In the genomic region with DNA sequence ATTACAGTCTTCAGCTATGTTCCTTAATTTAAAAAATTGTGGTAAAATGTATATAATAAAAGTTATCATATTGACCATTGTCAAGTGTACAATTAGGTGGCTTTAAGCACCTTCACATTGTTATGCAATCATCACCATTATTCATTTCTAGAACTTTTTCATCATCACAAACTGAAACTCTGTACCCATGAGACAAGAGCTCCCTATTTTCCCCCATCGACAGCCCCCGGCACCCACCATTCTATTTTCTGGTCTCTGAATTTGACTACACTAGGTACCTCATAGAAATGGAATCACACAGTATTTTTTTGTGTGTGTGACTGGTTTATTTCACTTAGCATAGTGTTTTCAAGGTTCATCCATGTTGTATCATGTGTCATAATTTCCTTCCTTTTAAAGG, we compare ENCODE assay signal across 24 cellular contexts.
"Had no signal": no experiment of that assay in that cellular context is flagged by ENCODE, and none has a peak within 500 bp of the region (broad histone marks: within the 10 kb centered on the region; RNA-seq: fewer than 3 reads in every experiment).

No MANE protein-coding gene starts in this region.

- ATAC-seq: activated naive CD8-positive, alpha-beta T cell treated with anti-CD3 and anti-CD28 coated beads, Interleukin-2, amount 50 U/mL, for 24 hours; body of pancreas had no signal

- H3K27ac Mint-ChIP-seq: activated CD4-positive, alpha-beta T cell treated with anti-CD3 and anti-CD28 coated beads, Interleukin-2, amount 10 ng/mL, durations not matched to agents 7 days and 5 days; activated naive CD4-positive, alpha-beta T cell treated with anti-CD3 and anti-CD28 coated beads, Interleukin-2, amount 50 U/mL, for 24 hours; activated naive CD8-positive, alpha-beta T cell treated with anti-CD3 and anti-CD28 coated beads, Interleukin-2, amount 50 U/mL, for 24 hours had no signal

- H3K4me2 ChIP-seq: SK-N-SH had no signal

- H3K9ac ChIP-seq: SK-N-SH had no signal

- H3K27ac ChIP-seq: ascending aorta, body of pancreas, Peyer's patch, RWPE1, SJCRH30, VCaP had no signal

- H3K4me3 Mint-ChIP-seq: activated CD4-positive, alpha-beta T cell treated with anti-CD3 and anti-CD28 coated beads, Interleukin-2, amount 10 ng/mL, durations not matched to agents 7 days and 5 days; activated naive CD4-positive, alpha-beta T cell treated with anti-CD3 and anti-CD28 coated beads, Interleukin-2, amount 50 U/mL, for 24 hours; activated naive CD8-positive, alpha-beta T cell treated with anti-CD3 and anti-CD28 coated beads, Interleukin-2, amount 50 U/mL, for 24 hours had no signal

- H3K36me3 ChIP-seq: ascending aorta, MG63, Peyer's patch, SJCRH30 had no signal

- FAIRE-seq: bronchial epithelial cell had no signal

- H3K4me1 ChIP-seq: ascending aorta, body of pancreas, Peyer's patch, SJCRH30 had no signal

- H3K27me3 ChIP-seq: ascending aorta, body of pancreas, MG63, Peyer's patch, SJCRH30 had no signal

- H3K9me3 ChIP-seq: ascending aorta, body of pancreas, MG63, Peyer's patch, SJCRH30, SK-N-SH had no signal

- H3K9me3 Mint-ChIP-seq: activated CD4-positive, alpha-beta T cell treated with anti-CD3 and anti-CD28 coated beads, Interleukin-2, amount 10 ng/mL, durations not matched to agents 7 days and 5 days; activated naive CD4-positive, alpha-beta T cell treated with anti-CD3 and anti-CD28 coated beads, Interleukin-2, amount 50 U/mL, for 24 hours had no signal

- H3K4me3 ChIP-seq: ascending aorta, body of pancreas, MG63, Peyer's patch, SJCRH30 had no signal

- H3K27me3 Mint-ChIP-seq: activated CD4-positive, alpha-beta T cell treated with anti-CD3 and anti-CD28 coated beads, Interleukin-2, amount 10 ng/mL, durations not matched to agents 7 days and 5 days; activated naive CD4-positive, alpha-beta T cell treated with anti-CD3 and anti-CD28 coated beads, Interleukin-2, amount 50 U/mL, for 24 hours; activated naive CD8-positive, alpha-beta T cell treated with anti-CD3 and anti-CD28 coated beads, Interleukin-2, amount 50 U/mL, for 24 hours had no signal

- DNase-seq: activated CD4-positive, alpha-beta T cell treated with anti-CD3 and anti-CD28 coated beads, Interleukin-2, amount 10 ng/mL, durations not matched to agents 7 days and 5 days; activated effector memory CD4-positive, alpha-beta T cell treated with Interleukin-2 at 50 U/mL for 16 hours; activated naive CD8-positive, alpha-beta T cell treated with anti-CD3 and anti-CD28 coated beads, Interleukin-2, amount 50 U/mL, for 24 hours; activated T-cell treated with anti-CD3 and anti-CD28 coated beads for 4 hours; amniotic stem cell; body of pancreas; central memory CD4-positive, alpha-beta T cell; MG63; NCI-H1105 treated with DMSO at 0.1 percent for 48 hours; NCI-H1436 treated with DMSO at 0.1 percent for 48 hours; NCI-H187; NCI-H2081 treated with DMSO at 0.1 percent for 48 hours; NCI-H446; NCI-H524; Peyer's patch; Right ventricle myocardium superior; SJCRH30; SK-N-SH; T-helper 1 cell had no signal
